ENCODE assay signal across 15 cellular contexts in genomic region chr12:2489266-2489665, GRCh38.
"Had no signal": no experiment of that assay in that cellular context is flagged by ENCODE, and none has a peak within 500 bp of the region (broad histone marks: within the 10 kb centered on the region; RNA-seq: fewer than 3 reads in every experiment).

No MANE protein-coding gene starts in this region.

- H3K4me3 Mint-ChIP-seq: activated CD4-positive, alpha-beta memory T cell treated with anti-CD3 and anti-CD28 coated beads for 36 hours; activated naive CD8-positive, alpha-beta T cell; memory B cell; nephron progenitor cell; type B pancreatic cell had no signal

- H3K4me1 Mint-ChIP-seq: memory B cell had no signal

- H3K9me3 ChIP-seq: left ventricle myocardium inferior, suprapubic skin had no signal

- DNase-seq: activated CD4-positive, alpha-beta memory T cell treated with anti-CD3 and anti-CD28 coated beads for 36 hours; activated gamma-delta T cell; activated T-cell treated with anti-CD3 and anti-CD28 coated beads, Interleukin-2, amount 50 U/mL, for 48 hours; brain microvascular endothelial cell; head of caudate nucleus; kidney; left ventricle myocardium inferior; nephron progenitor cell; stimulated activated CD4-positive, alpha-beta T cell treated with anti-CD3 and anti-CD28 coated beads, Interleukin-12 subunit alpha, Interleukin-12 subunit beta, amount 100 ng/mL, for 4 hours; stimulated activated naive CD4-positive, alpha-beta T cell treated with Interleukin-2 at 50 U/mL for 16 hours; T-helper 9 cell had no signal

- H3K27me3 Mint-ChIP-seq: type B pancreatic cell had no signal

- H3K36me3 Mint-ChIP-seq: activated CD4-positive, alpha-beta memory T cell treated with anti-CD3 and anti-CD28 coated beads for 36 hours; activated naive CD8-positive, alpha-beta T cell; memory B cell; type B pancreatic cell had no signal

- H3K9me3 Mint-ChIP-seq: activated CD4-positive, alpha-beta memory T cell treated with anti-CD3 and anti-CD28 coated beads for 36 hours; memory B cell; nephron progenitor cell; type B pancreatic cell had no signal

- H3K4me3 ChIP-seq: left ventricle myocardium inferior, suprapubic skin had no signal

- H3K36me3 ChIP-seq: brain microvascular endothelial cell, suprapubic skin had no signal

- H3K27me3 ChIP-seq: brain microvascular endothelial cell, suprapubic skin had no signal
